ENCODE assay signal across 12 cellular contexts in the genomic region with DNA sequence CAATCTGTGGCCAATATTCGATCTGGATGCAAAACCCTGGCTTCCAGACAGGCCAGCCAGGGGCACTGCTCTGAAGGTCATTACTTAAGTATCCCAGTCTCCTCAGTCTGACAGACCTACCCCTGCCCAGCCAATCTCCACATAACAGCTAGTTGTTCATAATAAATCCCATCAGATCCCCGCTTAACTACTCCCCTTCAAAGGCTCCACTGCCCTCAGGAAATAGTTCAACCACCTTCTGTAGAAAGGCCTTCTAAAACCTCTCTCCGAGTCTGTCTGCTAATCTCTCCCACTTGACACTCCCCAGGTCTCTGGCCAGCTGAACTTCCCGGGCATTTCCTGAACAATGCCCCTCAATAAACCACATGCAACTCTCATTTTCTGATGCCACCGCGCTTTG. TPM values are rescaled to one million over a fixed set of nuclear protein-coding genes. Genes with fewer than 3 reads are reported as not detected.
DNase-seq lines count a peak whose midpoint lies in the region; ATAC-seq, FAIRE-seq and TF ChIP-seq lines count a peak whose summit lies in the region.
"Had no signal": no experiment of that assay in that cellular context is flagged by ENCODE, and none has a peak within 500 bp of the region (broad histone marks: within the 10 kb centered on the region; RNA-seq: fewer than 3 reads in every experiment).

No MANE protein-coding gene starts in this region.

- no peak overlapping the region for H3K56ac ChIP-seq in H9 (ENCODE audit: insufficient read length, low read depth, low read length)

- H3K4me1 Mint-ChIP-seq in H9: peaks cover 26 to 28% of the 10 kb centered on the region in 2 experiments
- peaks cover 0 to 55% (median 3%) of the 10 kb centered on the region in 7 donors for H3K4me1 Mint-ChIP-seq in naive thymus-derived CD4-positive, alpha-beta T cell

- no peak overlapping the region for H2BK120ac ChIP-seq in H9 (ENCODE audit: low read depth, low read length, poor library complexity, severe bottlenecking)

- H3K4ac ChIP-seq in H9 (ENCODE audit: low read depth, low read length): no peak overlapping the region

- H3K79me1 ChIP-seq in H9 (ENCODE audit: insufficient read depth, low read depth, low read length, poor library complexity, severe bottlenecking): peaks cover 20% of the 10 kb centered on the region

- no peaks in the 10 kb centered on the region for H3K23me2 ChIP-seq in H9 (ENCODE audit: insufficient read length, low read depth, low read length, poor library complexity, severe bottlenecking)

- no peak overlapping the region for H4K91ac ChIP-seq in H9 (ENCODE audit: insufficient read length, low read depth, low read length)

- no peak overlapping the region for H2BK12ac ChIP-seq in H9 (ENCODE audit: insufficient read length, low read depth, low read length)

- H3K4me3 Mint-ChIP-seq in H9: no peak overlapping the region
- H3K4me3 Mint-ChIP-seq in naive thymus-derived CD4-positive, alpha-beta T cell: peak overlapping the region in 1 of 10 donors; percentile 70

- H3K36me3 Mint-ChIP-seq in H9 (ENCODE audit: insufficient read depth in 1 of 3, low read depth in 3 of 3): peaks cover 10 to 22% (median 15%) of the 10 kb centered on the region in 3 experiments
- H3K36me3 Mint-ChIP-seq in naive thymus-derived CD4-positive, alpha-beta T cell: peaks cover 0 to 23% (median 1%) of the 10 kb centered on the region in 5 donors

- no peaks in the 10 kb centered on the region; the same call in 1 of the 2 replicates for H3K27me3 Mint-ChIP-seq in H9 (ENCODE audit: low read depth)
- H3K27me3 Mint-ChIP-seq in naive thymus-derived CD4-positive, alpha-beta T cell: no peaks in the 10 kb centered on the region

- H3K18ac ChIP-seq in H9 (ENCODE audit: insufficient read length, low read depth, low read length): no peak overlapping the region

- no peak overlapping the region for H2AFZ ChIP-seq in H9 (ENCODE audit: low read length)

- POLR2A ChIA-PET in naive thymus-derived CD4-positive, alpha-beta T cell (lab: Charles Lee): interaction anchor here (0.7 to 2.1 kb wide), 4 partner anchors 9 to 57 kb away, joined by 3 to 6 read pairs (median 4); no protein-coding TSS in a partner anchor

- peak overlapping the region in 10 of 11 experiments; percentile 1 to 59 (median 32); a peak in 12 of 22 replicates for H3K27ac ChIP-seq in BLaER1 treated with 17β-estradiol and CSF1 and Interleukin-3, amounts not matched to agents 10 nM and 100 nM
- H3K27ac ChIP-seq in H9 (ENCODE audit: insufficient read length, low read depth, low read length): no peak overlapping the region
- H3K27ac ChIP-seq in pancreas: no peak overlapping the region
- H3K27ac ChIP-seq in upper lobe of right lung: no peak overlapping the region
- no peak overlapping the region for H3K27ac ChIP-seq in naive thymus-derived CD4-positive, alpha-beta T cell (ENCODE audit: low read depth, low read length)

- H3K9me3 ChIP-seq in BLaER1 treated with 17β-estradiol and CSF1 and Interleukin-3, amounts not matched to agents 10 nM and 100 nM (replicated peaks in 1 of 11): no peaks in the 10 kb centered on the region
- H3K9me3 ChIP-seq in H9 (ENCODE audit: control insufficient read depth, low read depth, low read length) (no peaks in the 10 kb centered on the region), iPS-15b (ENCODE audit: control insufficient read depth, insufficient read depth, low read length) (no peaks in the 10 kb centered on the region), pancreas (no peaks in the 10 kb centered on the region), BE2C (no peaks in the 10 kb centered on the region), upper lobe of right lung (no peaks in the 10 kb centered on the region)
- no peaks in the 10 kb centered on the region for H3K9me3 ChIP-seq in naive thymus-derived CD4-positive, alpha-beta T cell (ENCODE audit: control insufficient read depth in 2 of 3, low read length in 3 of 3)

- H4K20me1 ChIP-seq in BLaER1 treated with 17β-estradiol and CSF1 and Interleukin-3, amounts not matched to agents 10 nM and 100 nM: peaks cover 0 to 68% (median 24%) of the 10 kb centered on the region in 11 experiments; a peak in 15 of 22 replicates
- no peaks in the 10 kb centered on the region for H4K20me1 ChIP-seq in H9 (ENCODE audit: control insufficient read depth, insufficient read depth, insufficient read length)

- H3K14ac ChIP-seq in H9 (ENCODE audit: insufficient read depth, low read length): no peak overlapping the region

- H3K4me3 ChIP-seq in BLaER1 treated with 17β-estradiol and CSF1 and Interleukin-3, amounts not matched to agents 10 nM and 100 nM: no peak overlapping the region
- H3K4me3 ChIP-seq in iPS-15b (ENCODE audit: low read depth, low read length) (no peak overlapping the region), pancreas (no peak overlapping the region), BE2C (ENCODE audit: low read depth, low read length) (no peak overlapping the region), upper lobe of right lung (no peak overlapping the region)
- no peak overlapping the region for H3K4me3 ChIP-seq in naive thymus-derived CD4-positive, alpha-beta T cell (ENCODE audit: low read length)

- FAIRE-seq in pancreas (lab: Jason Lieb, UNC): no peak
- FAIRE-seq: H1 had no signal

- H3K27me3 ChIP-seq in BLaER1 treated with 17β-estradiol and CSF1 and Interleukin-3, amounts not matched to agents 10 nM and 100 nM: no peaks in the 10 kb centered on the region
- H3K27me3 ChIP-seq in H9 (ENCODE audit: insufficient read depth, low read length): no peaks in the 10 kb centered on the region
- H3K27me3 ChIP-seq in iPS-15b (ENCODE audit: control insufficient read depth, insufficient read depth, low read length): no peaks in the 10 kb centered on the region
- no peaks in the 10 kb centered on the region for H3K27me3 ChIP-seq in pancreas
- no peaks in the 10 kb centered on the region for H3K27me3 ChIP-seq in BE2C
- no peaks in the 10 kb centered on the region for H3K27me3 ChIP-seq in upper lobe of right lung
- no peaks in the 10 kb centered on the region for H3K27me3 ChIP-seq in naive thymus-derived CD4-positive, alpha-beta T cell (ENCODE audit: control insufficient read depth in 2 of 2, insufficient read depth in 2 of 2, low read length in 2 of 2)

- intact Hi-C loops in pancreas (cut with DNase I) (no loop called here), upper lobe of right lung (cut with DNase I) (no loop called here)
- intact Hi-C loops in naive thymus-derived CD4-positive, alpha-beta T cell (cut with micrococcal nuclease): no loop called here

- peak overlapping the region; percentile 61 to 84 (median 74) for H3K4me2 ChIP-seq in BLaER1 treated with 17β-estradiol and CSF1 and Interleukin-3, amounts not matched to agents 10 nM and 100 nM
- no peak overlapping the region for H3K4me2 ChIP-seq in H9 (ENCODE audit: insufficient read depth, insufficient read length, low read length)

- no peak overlapping the region for H4K5ac ChIP-seq in H9 (ENCODE audit: insufficient read length, low read depth, low read length)

- peaks cover 0 to 30% (median 17%) of the 10 kb centered on the region in 11 experiments; a peak in 18 of 22 replicates for H3K36me3 ChIP-seq in BLaER1 treated with 17β-estradiol and CSF1 and Interleukin-3, amounts not matched to agents 10 nM and 100 nM
- H3K36me3 ChIP-seq in iPS-15b (ENCODE audit: control insufficient read depth, insufficient read depth, low read length): peaks cover 9% of the 10 kb centered on the region
- no peaks in the 10 kb centered on the region for H3K36me3 ChIP-seq in pancreas
- H3K36me3 ChIP-seq in BE2C: peaks cover 26% of the 10 kb centered on the region
- H3K36me3 ChIP-seq in upper lobe of right lung: no peaks in the 10 kb centered on the region
- H3K36me3 ChIP-seq in naive thymus-derived CD4-positive, alpha-beta T cell (ENCODE audit: control insufficient read depth in 2 of 3, insufficient read depth in 3 of 3, low read length in 3 of 3): no peaks in the 10 kb centered on the region

- CTCF ChIA-PET in naive thymus-derived CD4-positive, alpha-beta T cell (lab: Charles Lee): interaction anchor here (0.6 to 1.3 kb wide), 2 partner anchors 55 to 707 kb away, joined by 3 read pairs; no protein-coding TSS in a partner anchor

- H3K79me2 ChIP-seq in H9 (ENCODE audit: insufficient read depth, low read length): peaks cover 51% of the 10 kb centered on the region

- no peak for ATAC-seq in pancreas
- ATAC-seq in upper lobe of right lung: no peak
- ATAC-seq in naive thymus-derived CD4-positive, alpha-beta T cell: no peak

- H2BK20ac ChIP-seq in H9 (ENCODE audit: low read depth, low read length, poor library complexity, severe bottlenecking): no peak overlapping the region

- H3K27ac Mint-ChIP-seq in H9: peak overlapping the region in 2 of 3 experiments; percentile 22 to 68; a peak in 4 of 7 replicates
- H3K27ac Mint-ChIP-seq in naive thymus-derived CD4-positive, alpha-beta T cell: peak overlapping the region in 2 of 9 donors; percentile 39 to 74

- no peak overlapping the region for H3T11ph ChIP-seq in H9 (ENCODE audit: low read length)

- no peak overlapping the region for H2BK15ac ChIP-seq in H9 (ENCODE audit: low read depth, low read length)

- peak overlapping the region in 9 of 11 experiments; percentile 10 to 51 (median 31); a peak in 13 of 22 replicates for H3K9ac ChIP-seq in BLaER1 treated with 17β-estradiol and CSF1 and Interleukin-3, amounts not matched to agents 10 nM and 100 nM
- no peak overlapping the region for H3K9ac ChIP-seq in H9 (ENCODE audit: extremely low read depth, insufficient read length, low read length)
- H3K9ac ChIP-seq in iPS-15b (ENCODE audit: low read depth, low read length): peak overlapping the region; percentile 18

- H3K23ac ChIP-seq in H9 (ENCODE audit: insufficient read length, low read depth, low read length): no peak overlapping the region

- WGBS in H9 (ENCODE audit: extremely low coverage, insufficient read length, low lambda C conversion rate): no CpG with 5 or more reads among the region's 6 CpGs
- WGBS in pancreas, 2 donors: 58 to 62% methylated on average over 6 of the region's 6 CpGs

- DNase-seq in H9: no peak
- DNase-seq in SW480 (ENCODE audit: low spot score): peak; percentile 15
- no peak for DNase-seq in pancreas
- DNase-seq in BE2C: no peak
- DNase-seq in upper lobe of right lung: no peak
- DNase-seq in naive thymus-derived CD4-positive, alpha-beta T cell: no peak
- DNase-seq: activated CD8-positive, alpha-beta memory T cell treated with anti-CD3 and anti-CD28 coated beads, Interleukin-2, amount 50 U/mL, for 4 hours; NCI-H1105 treated with DMSO at 0.1 percent for 48 hours; SHP77 treated with DMSO at 0.1 percent for 48 hours had no signal

- no peaks in the 10 kb centered on the region for H3K9me3 Mint-ChIP-seq in H9
- peaks cover 0 to 4% (median 0%) of the 10 kb centered on the region in 11 donors for H3K9me3 Mint-ChIP-seq in naive thymus-derived CD4-positive, alpha-beta T cell

- H3K4me1 ChIP-seq in BLaER1 treated with 17β-estradiol and CSF1 and Interleukin-3, amounts not matched to agents 10 nM and 100 nM: peaks cover 52 to 77% (median 57%) of the 10 kb centered on the region in 10 experiments
- no peaks in the 10 kb centered on the region for H3K4me1 ChIP-seq in H9 (ENCODE audit: insufficient read depth, low read length)
- peaks cover 3% of the 10 kb centered on the region for H3K4me1 ChIP-seq in iPS-15b (ENCODE audit: control insufficient read depth, insufficient read depth, low read length)
- peaks cover 0 to under 1% (median 0%) of the 10 kb centered on the region in 3 donors for H3K4me1 ChIP-seq in pancreas
- H3K4me1 ChIP-seq in BE2C: peaks cover 4% of the 10 kb centered on the region
- H3K4me1 ChIP-seq in upper lobe of right lung: no peaks in the 10 kb centered on the region
- H3K4me1 ChIP-seq in naive thymus-derived CD4-positive, alpha-beta T cell (ENCODE audit: control insufficient read depth in 2 of 2, insufficient read depth in 2 of 2, low read length in 2 of 2): peaks cover 0 to 2% of the 10 kb centered on the region in 2 donors

- no peak overlapping the region for H2AK5ac ChIP-seq in H9 (ENCODE audit: insufficient read length, low read length)

- TF ChIP-seq CTCF in H9 (conservative IDR thresholded peaks at IDR 0.05): no peak
- TF ChIP-seq CTCF in pancreas (IDR thresholded peaks at IDR 0.05): no peak
- TF ChIP-seq CTCF in BE2C (IDR thresholded peaks at IDR 0.05; ENCODE audit: low read depth, low read length): no peak
- no peak for TF ChIP-seq CTCF in upper lobe of right lung (IDR thresholded peaks at IDR 0.05)

- no peak overlapping the region for H4K8ac ChIP-seq in H9 (replicated peaks; ENCODE audit: insufficient read length, low read depth, low read length)

- no peak overlapping the region for H2BK5ac ChIP-seq in H9 (ENCODE audit: insufficient read length, low read length)

RNA-seq across cellular contexts. Expression of gene PRC1, which starts 6.1 kb away (rescaled TPM):
- total RNA-seq in H9 (2021) (70.5 and 75.7 TPM in 2 replicates), pancreas (1 to 10 TPM; 3.9 to 5.8 (median 4.8) TPM), upper lobe of right lung (4.6 TPM)
- polyA plus RNA-seq in pancreas: 10 to 100 TPM in 1 of 2 donors, 1 to 10 TPM in 1; 5.1 to 12.7 TPM
- 71.9 TPM for polyA plus RNA-seq in BE2C (2012; ENCODE audit: insufficient read depth, insufficient read length, low read depth)
- 10 to 100 TPM in 3 of 5 experiments, 1 to 10 TPM in 2; 2.6 to 98.9 (median 19.4) TPM for total RNA-seq in naive thymus-derived CD4-positive, alpha-beta T cell
- under 1 TPM; 0.47 to 0.53 TPM for polyA plus RNA-seq in naive thymus-derived CD4-positive, alpha-beta T cell

RNA-seq across cellular contexts. Expression of gene RCCD1, which starts 33.6 kb away (rescaled TPM):
- total RNA-seq in H9 (2021) (20.6 and 22.8 TPM in 2 replicates), pancreas (10 to 100 TPM in 1 of 6 donors, 1 to 10 TPM in 5; 6.6 to 12.2 (median 7.8) TPM), upper lobe of right lung (8.6 TPM)
- polyA plus RNA-seq in pancreas: 10 to 100 TPM in 1 of 2 donors, 1 to 10 TPM in 1; 9.0 to 11.9 TPM
- polyA plus RNA-seq in BE2C (2012; ENCODE audit: insufficient read depth, insufficient read length, low read depth): 25.5 TPM
- 10 to 100 TPM in 3 of 5 experiments, 1 to 10 TPM in 2; 5.8 to 24.6 (median 16.3) TPM for total RNA-seq in naive thymus-derived CD4-positive, alpha-beta T cell
- 1 to 10 TPM; 2.5 to 3.9 TPM for polyA plus RNA-seq in naive thymus-derived CD4-positive, alpha-beta T cell

RNA-seq across cellular contexts. Expression of gene VPS33B, which starts 34.1 kb away (rescaled TPM):
- total RNA-seq in H9 (2021) (16.3 and 21.1 TPM in 2 replicates), pancreas (1 to 10 TPM; 4.2 to 8.8 (median 5.9) TPM), upper lobe of right lung (14.3 TPM)
- 10 to 100 TPM; 11.6 to 18.9 TPM for polyA plus RNA-seq in pancreas
- 18.4 TPM for polyA plus RNA-seq in BE2C (2012; ENCODE audit: insufficient read depth, insufficient read length, low read depth)
- 10 to 100 TPM; 15.8 to 28.1 (median 25.7) TPM for total RNA-seq in naive thymus-derived CD4-positive, alpha-beta T cell
- 10 to 100 TPM in 1 of 2 donors, 1 to 10 TPM in 1; 8.3 to 15.0 TPM for polyA plus RNA-seq in naive thymus-derived CD4-positive, alpha-beta T cell

RNA-seq across cellular contexts. Expression of gene UNC45A, which starts 53.2 kb away (rescaled TPM):
- 84.3 and 84.6 TPM in 2 replicates for total RNA-seq in H9 (2021)
- 10 to 100 TPM; 29.2 to 50.7 (median 32.2) TPM for total RNA-seq in pancreas
- polyA plus RNA-seq in pancreas: 10 to 100 TPM; 50.0 to 51.3 TPM
- 83.4 TPM for polyA plus RNA-seq in BE2C (2012; ENCODE audit: insufficient read depth, insufficient read length, low read depth)
- total RNA-seq in upper lobe of right lung: 60.9 TPM
- total RNA-seq in naive thymus-derived CD4-positive, alpha-beta T cell: 10 to 100 TPM; 34.2 to 72.7 (median 62.0) TPM
- 10 to 100 TPM; 57.3 to 75.1 TPM for polyA plus RNA-seq in naive thymus-derived CD4-positive, alpha-beta T cell

RNA-seq across cellular contexts. Expression of gene HDDC3, which starts 55.9 kb away (rescaled TPM):
- total RNA-seq in H9 (2021): 13.2 and 13.3 TPM in 2 replicates
- total RNA-seq in pancreas: 10 to 100 TPM; 10.3 to 17.6 (median 13.3) TPM
- 10 to 100 TPM; 16.6 to 20.9 TPM for polyA plus RNA-seq in pancreas
- 58.6 TPM for polyA plus RNA-seq in BE2C (2012; ENCODE audit: insufficient read depth, insufficient read length, low read depth)
- total RNA-seq in upper lobe of right lung: 12.4 TPM
- 10 to 100 TPM; 13.3 to 34.2 (median 29.0) TPM for total RNA-seq in naive thymus-derived CD4-positive, alpha-beta T cell
- polyA plus RNA-seq in naive thymus-derived CD4-positive, alpha-beta T cell: 10 to 100 TPM; 48.9 to 50.9 TPM

Comparison
In these comparisons a context has a peak if more than half of its experiments do, and no peak if none do; other contexts are left out.
1. H3K27ac ChIP-seq: peak in BLaER1 treated with 17β-estradiol and CSF1 and Interleukin-3, amounts not matched to agents 10 nM and 100 nM (10 of 11); none in H9 (single experiment), pancreas (0 of 4), upper lobe of right lung (single experiment) and naive thymus-derived CD4-positive, alpha-beta T cell (single experiment).